8 cellular contexts compared by ENCODE assay signal in the genomic region with DNA sequence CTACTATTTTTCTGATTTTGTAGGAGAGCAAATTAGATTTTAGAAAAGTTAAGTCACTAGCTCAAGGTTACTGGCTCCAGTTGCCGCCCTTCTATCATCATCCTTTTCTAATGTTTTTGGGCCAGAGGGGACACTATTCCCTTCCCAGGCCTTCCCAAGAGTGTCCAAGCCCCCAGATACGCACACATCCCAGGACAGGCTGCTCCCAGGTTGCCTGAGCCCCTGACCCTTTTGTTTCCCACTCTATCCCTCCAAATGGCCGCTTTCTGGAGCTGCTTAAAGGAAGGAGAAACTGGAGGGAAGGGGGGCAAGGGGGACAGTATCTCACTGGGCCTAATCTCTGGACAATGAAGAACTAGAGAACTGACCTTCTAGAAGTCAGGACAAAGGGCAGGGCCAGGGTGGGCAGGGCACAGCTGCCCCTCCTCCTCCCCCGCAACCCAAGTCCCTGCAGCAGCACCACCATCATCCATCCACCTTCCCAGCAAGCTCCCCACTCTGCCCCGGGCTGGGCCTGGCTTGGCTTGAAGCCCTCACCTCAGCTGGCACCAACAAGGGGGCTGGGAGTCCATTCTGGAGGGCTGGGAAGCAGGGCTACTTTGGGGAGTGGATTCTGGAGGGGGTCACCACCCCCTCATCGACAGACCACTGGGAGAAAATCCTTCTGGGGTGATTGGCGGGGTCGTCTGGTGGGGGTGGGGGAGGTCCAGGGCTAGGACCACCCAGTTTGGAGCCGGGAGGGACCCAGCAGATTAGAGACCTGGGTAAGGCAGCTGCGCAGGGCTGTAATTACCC. TPM values are rescaled to one million over a fixed set of nuclear protein-coding genes. Genes with fewer than 3 reads are reported as not detected.
DNase-seq lines count a peak whose midpoint lies in the region; ATAC-seq, FAIRE-seq and TF ChIP-seq lines count a peak whose summit lies in the region.

No MANE protein-coding gene starts in this region.

- no peak for ATAC-seq in A549
- ATAC-seq in body of pancreas = no peak
- ATAC-seq in right lobe of liver = no peak
- no peak for ATAC-seq in HG02798 (IDR thresholded peaks at IDR 0.05; ENCODE audit: poor library complexity, unreplicated experiment)

- no peak for TF ChIP-seq RAD21 in A549 (conservative IDR thresholded peaks at IDR 0.05 in 1 of 2, IDR thresholded peaks at IDR 0.05 in 1 of 2)

- H3K27me3 ChIP-seq in HUES6 (ENCODE audit: control insufficient read depth, insufficient read depth, low read length) = peaks cover 34% of the 10 kb centered on the region
- no peaks in the 10 kb centered on the region for H3K27me3 ChIP-seq in body of pancreas
- H3K27me3 ChIP-seq in right lobe of liver = no peaks in the 10 kb centered on the region

- H3K9me3 Mint-ChIP-seq in type B pancreatic cell = no peaks in the 10 kb centered on the region

- H3K36me3 Mint-ChIP-seq in type B pancreatic cell = peaks cover 9% of the 10 kb centered on the region

- TF ChIP-seq CTCF in A549 (IDR thresholded peaks at IDR 0.05) (no peak), body of pancreas (IDR thresholded peaks at IDR 0.05) (no peak), right lobe of liver (IDR thresholded peaks at IDR 0.05) (no peak), type B pancreatic cell (conservative IDR thresholded peaks at IDR 0.05) (no peak)

- peak overlapping the region; percentile 90 for H3K9ac ChIP-seq in HUES6 (ENCODE audit: low read length)

- peak overlapping the region; percentile 99 for H3K4me2 ChIP-seq in A549

- peak overlapping the region; percentile 99 for H3K4me3 ChIP-seq in A549
- peak overlapping the region; percentile 99 for H3K4me3 ChIP-seq in HUES6 (ENCODE audit: low read depth, low read length)
- peak overlapping the region; percentile 24 to 36 for H3K4me3 ChIP-seq in body of pancreas
- H3K4me3 ChIP-seq in right lobe of liver = peak overlapping the region; percentile 86 to 99 (median 94)

- H3K36me3 ChIP-seq in HUES6 (ENCODE audit: control insufficient read depth, insufficient read depth, low read length) = no peaks in the 10 kb centered on the region; the same call in 1 of the 2 replicates
- no peaks in the 10 kb centered on the region for H3K36me3 ChIP-seq in body of pancreas (replicated peaks in 1 of 2; ENCODE audit: insufficient read depth in 1 of 2, low read depth in 2 of 2)
- no peaks in the 10 kb centered on the region for H3K36me3 ChIP-seq in right lobe of liver

- TF ChIP-seq POLR2A in A549 (IDR thresholded peaks at IDR 0.05; ENCODE audit: low read length) (no peak), body of pancreas (IDR thresholded peaks at IDR 0.05) (no peak), right lobe of liver (IDR thresholded peaks at IDR 0.05) (no peak)

- no peaks in the 10 kb centered on the region for H3K9me3 ChIP-seq in A549
- no peaks in the 10 kb centered on the region for H3K9me3 ChIP-seq in HUES6 (ENCODE audit: control insufficient read depth, insufficient read depth, low read depth, low read length)
- no peaks in the 10 kb centered on the region for H3K9me3 ChIP-seq in body of pancreas
- H3K9me3 ChIP-seq in right lobe of liver = no peaks in the 10 kb centered on the region

- intact Hi-C loops in body of pancreas (cut with DNase I) = loop anchor here (5.0 kb wide), 1 partner anchor 32 kb away; no protein-coding TSS in a partner anchor
- intact Hi-C loops in right lobe of liver (cut with DNase I) = loop anchor here (5.0 kb wide), 1 partner anchor 32 kb away; no protein-coding TSS in a partner anchor

- no peak for TF ChIP-seq EP300 in A549 (IDR thresholded peaks at IDR 0.05)

- H3K27ac Mint-ChIP-seq in type B pancreatic cell = peak overlapping the region; percentile 90

- no peaks in the 10 kb centered on the region for H3K27me3 Mint-ChIP-seq in type B pancreatic cell

- 100% methylated on average over 3 of the region's 10 CpGs for WGBS in A549 (ENCODE audit: missing lambda C conversion rate)
- 28 to 52% methylated on average over 5 to 10 of the region's 10 CpGs for WGBS in body of pancreas, 2 donors
- 40% methylated on average over 7 of the region's 10 CpGs for WGBS in right lobe of liver (ENCODE audit: insufficient coverage, low coverage, low lambda C conversion rate, missing lambda C conversion rate)

- H3K4me3 Mint-ChIP-seq in type B pancreatic cell = peak overlapping the region; percentile 86

- H3K4me1 Mint-ChIP-seq in type B pancreatic cell (ENCODE audit: unreplicated experiment) = peaks cover 45% of the 10 kb centered on the region

- no peak for FAIRE-seq in A549 (lab: Jason Lieb, UNC)

- H3K4me1 ChIP-seq in A549 = peaks cover 54% of the 10 kb centered on the region
- peaks cover 38% of the 10 kb centered on the region for H3K4me1 ChIP-seq in HUES6 (ENCODE audit: control insufficient read depth, insufficient read depth, low read length)
- H3K4me1 ChIP-seq in body of pancreas = peaks cover 55% of the 10 kb centered on the region
- H3K4me1 ChIP-seq in right lobe of liver = peaks cover 0 to 28% (median 8%) of the 10 kb centered on the region in 4 donors

- CTCF ChIA-PET in A549 (lab: Yijun Ruan, JAX) = interaction anchor here (0.8 to 2.2 kb wide), 7 partner anchors 9 to 131 kb away, joined by 3 to 7 read pairs (median 3); partner anchors contain the start of gene THRAP3

- DNase-seq in A549 (ENCODE audit: low read depth in 1 of 2, low spot score in 1 of 2) (no peak), body of pancreas (peak; percentile 28 to 45 (median 38)), right lobe of liver (no peak), type B pancreatic cell (ENCODE audit: extremely low spot score, unreplicated experiment) (no peak), NCI-H2081 treated with DMSO at 0.1 percent for 48 hours (lab: John Stamatoyannopoulos, UW) (no peak), GOT3 (lab: John Stamatoyannopoulos, UW) (no peak)

- POLR2A ChIA-PET in A549 (lab: Yijun Ruan, JAX) = interaction anchor here (1.5 to 2.4 kb wide), 2 partner anchors 18 to 33 kb away, joined by 4 to 7 read pairs; no protein-coding TSS in a partner anchor

- H3K27ac ChIP-seq in A549 (peak overlapping the region; percentile 98 to 99), HUES6 (ENCODE audit: low read depth, low read length) (peak overlapping the region; percentile 94; the same call in 1 of the 2 replicates), body of pancreas (peak overlapping the region; percentile 91 to 99 (median 94)), right lobe of liver (peak overlapping the region; percentile 95 to 99 (median 99))

TF ChIP-seq in A549, 52 proteins besides CTCF, POLR2A, EP300 and RAD21:
- TF ChIP-seq RARB (CRISPR knock-in tag; IDR thresholded peaks at IDR 0.05) (no peak), ZSCAN20 (CRISPR knock-in tag; IDR thresholded peaks at IDR 0.05) (no peak), HEYL (CRISPR knock-in tag; IDR thresholded peaks at IDR 0.05) (no peak), NPAS2 (CRISPR knock-in tag; IDR thresholded peaks at IDR 0.05; ENCODE audit: borderline replicate concordance) (no peak), POLR2AphosphoS2 (conservative IDR thresholded peaks at IDR 0.05; ENCODE audit: low read length) (no peak), CBX2 (IDR thresholded peaks at IDR 0.05; ENCODE audit: borderline replicate concordance, low read depth) (no peak), HOXB5 (CRISPR knock-in tag; IDR thresholded peaks at IDR 0.05) (no peak), NR3C1 (IDR thresholded peaks at IDR 0.05) (no peak)
TF ChIP-seq in A549: peak in this region for 0.

RNA-seq across cellular contexts. Expression of gene MAP7D1, which starts 1.0 kb away (rescaled TPM):
- 15.4 and 16.4 TPM in 2 replicates for polyA plus RNA-seq in A549 (2011; rRNA removed)
- 65.2 and 90.0 TPM in 2 replicates for polyA plus RNA-seq in A549 (2012; cell fraction: cytosol; rRNA removed)
- 113 and 167 TPM in 2 replicates for polyA plus RNA-seq in A549 (2012; cell fraction: nucleus; rRNA removed)
- 74.9 to 79.0 TPM (median 75.0 TPM) in 3 replicates for polyA plus RNA-seq in A549 (2017; fragmentation: RNase III; extraction: RNeasy Plus Mini Kit Qiagen cat#74134 plus additional on column Dnase treatment)
- polyA minus RNA-seq in A549 (2011; rRNA and poly(A)+ RNA removed) = 15.5 and 28.3 TPM in 2 replicates
- total RNA-seq in body of pancreas = 10 to 100 TPM; 32.9 to 97.2 TPM
- 10 to 100 TPM; 10.2 to 28.2 (median 15.8) TPM for total RNA-seq in right lobe of liver
- 94.5 and 112 TPM in 2 replicates for total RNA-seq in type B pancreatic cell (ENCODE audit: low replicate concordance)

RNA-seq across cellular contexts. Expression of gene TRAPPC3, which starts 5.7 kb away (rescaled TPM):
- polyA plus RNA-seq in A549 (2011; rRNA removed) (62.2 and 67.0 TPM in 2 replicates), A549 (2017; fragmentation: RNase III; extraction: RNeasy Plus Mini Kit Qiagen cat#74134 plus additional on column Dnase treatment) (103 to 109 TPM (median 105 TPM) in 3 replicates)
- 69.5 and 75.1 TPM in 2 replicates for polyA plus RNA-seq in A549 (2012; cell fraction: cytosol; rRNA removed)
- polyA plus RNA-seq in A549 (2012; cell fraction: nucleus; rRNA removed) = 27.5 and 54.4 TPM in 2 replicates
- polyA minus RNA-seq in A549 (2011; rRNA and poly(A)+ RNA removed) = 16.7 and 17.4 TPM in 2 replicates
- total RNA-seq in body of pancreas (10 to 100 TPM; 45.7 to 71.5 TPM), right lobe of liver (10 to 100 TPM; 26.0 to 52.4 (median 30.9) TPM), type B pancreatic cell (ENCODE audit: low replicate concordance) (63.4 and 75.6 TPM in 2 replicates)

RNA-seq across cellular contexts. Expression of gene COL8A2, which starts 29.9 kb away (rescaled TPM):
- 0.05 and 0.12 TPM in 2 replicates for polyA plus RNA-seq in A549 (2011; rRNA removed)
- 0.05 and 0.09 TPM in 2 replicates for polyA plus RNA-seq in A549 (2012; cell fraction: cytosol; rRNA removed)
- polyA plus RNA-seq in A549 (2012; cell fraction: nucleus; rRNA removed) = 0.11 and 0.13 TPM in 2 replicates
- polyA plus RNA-seq in A549 (2017; fragmentation: RNase III; extraction: RNeasy Plus Mini Kit Qiagen cat#74134 plus additional on column Dnase treatment) = 0.07 to 0.16 TPM (median 0.12 TPM) in 3 replicates
- 0.08 and 0.10 TPM in 2 replicates for polyA minus RNA-seq in A549 (2011; rRNA and poly(A)+ RNA removed)
- 1 to 10 TPM; 1.3 to 1.6 TPM for total RNA-seq in body of pancreas
- total RNA-seq in right lobe of liver = under 1 TPM; 0.18 to 0.74 (median 0.52) TPM
- 0.14 and 2.5 TPM in 2 replicates for total RNA-seq in type B pancreatic cell (ENCODE audit: low replicate concordance)

Comparison
In these comparisons a context has a peak if more than half of its experiments do, and no peak if none do; other contexts are left out.
1. DNase-seq: peak in body of pancreas (4 of 4); none in A549 (0 of 2), right lobe of liver (0 of 3), type B pancreatic cell (single experiment), NCI-H2081 treated with DMSO at 0.1 percent for 48 hours (single experiment) and GOT3 (single experiment).
2. H3K4me3 ChIP-seq: peak in every context shown above with its lines; median percentile 99 in A549; 99 in HUES6; 94 in right lobe of liver; 30 in body of pancreas.
3. Peak in every context shown above with its lines, with median percentiles within 50 percentile points of each other: H3K27ac ChIP-seq.